Comparison of ENCODE assay signal across 19 cellular contexts in genomic region chr7:3109516-3109915, GRCh38.
DNase-seq lines count a peak whose midpoint lies in the region; ATAC-seq and TF ChIP-seq lines count a peak whose summit lies in the region.
"Had no signal": no experiment of that assay in that cellular context is flagged by ENCODE, and none has a peak within 500 bp of the region (broad histone marks: within the 10 kb centered on the region; RNA-seq: fewer than 3 reads in every experiment).

No MANE protein-coding gene starts in this region.

- H3K9ac ChIP-seq in PC-3 (ENCODE audit: low read length) (no peak overlapping the region), trophoblast cell (ENCODE audit: low read length) (no peak overlapping the region), neuronal stem cell (ENCODE audit: low read depth, low read length, poor library complexity) (no peak overlapping the region)

- H3K18ac ChIP-seq in trophoblast cell (ENCODE audit: low read length), result no peak overlapping the region
- H3K18ac ChIP-seq in neuronal stem cell (ENCODE audit: low read length), result no peak overlapping the region

- H3K4me1 ChIP-seq in PC-3 (ENCODE audit: insufficient read depth, low read length), result peaks cover 28% of the 10 kb centered on the region; the same call in 1 of the 2 replicates
- no peaks in the 10 kb centered on the region for H3K4me1 ChIP-seq in trophoblast cell (ENCODE audit: control insufficient read depth in 1 of 2, insufficient read depth in 2 of 2, low read length in 2 of 2)
- H3K4me1 ChIP-seq in neuronal stem cell (ENCODE audit: control insufficient read depth in 2 of 2, insufficient read depth in 1 of 2, low read depth in 1 of 2, low read length in 2 of 2), result peaks cover 0 to 7% of the 10 kb centered on the region in 2 donors
- H3K4me1 ChIP-seq: BE2C had no signal

- H3F3A ChIP-seq in PC-3 (ENCODE audit: low read length, unreplicated experiment), result no peaks in the 10 kb centered on the region

- 0 out of 2 replicates have a peak overlapping the region, but pooled peaks have one; percentile 7 for H3K4me2 ChIP-seq in PC-3 (ENCODE audit: low read length)
- H3K4me2 ChIP-seq in trophoblast cell (ENCODE audit: low read length), result no peak overlapping the region
- H3K4me2 ChIP-seq in neuronal stem cell (ENCODE audit: insufficient read depth, low read length, poor library complexity, severe bottlenecking), result no peak overlapping the region

- H3K27me3 ChIP-seq in PC-3 (ENCODE audit: low read length) (no peaks in the 10 kb centered on the region), trophoblast cell (ENCODE audit: insufficient read depth, low read length) (no peaks in the 10 kb centered on the region), neuronal stem cell (ENCODE audit: control insufficient read depth in 3 of 3, insufficient read depth in 3 of 3, low read depth in 1 of 3, low read length in 3 of 3) (no peaks in the 10 kb centered on the region)
- H3K27me3 ChIP-seq: BE2C had no signal

- no peaks in the 10 kb centered on the region for H3K9me3 ChIP-seq in PC-3 (ENCODE audit: low read length)
- H3K9me3 ChIP-seq in trophoblast cell (ENCODE audit: insufficient read depth, low read depth, low read length), result peaks cover 8% of the 10 kb centered on the region
- peaks cover 0 to 3% of the 10 kb centered on the region in 2 donors for H3K9me3 ChIP-seq in neuronal stem cell (replicated peaks in 1 of 2; ENCODE audit: control insufficient read depth in 2 of 2, insufficient read depth in 1 of 2, low read depth in 1 of 2, low read length in 2 of 2)
- H3K9me3 ChIP-seq: BE2C had no signal

- H3K4me3 ChIP-seq in PC-3 (ENCODE audit: low read length) (no peak overlapping the region), trophoblast cell (ENCODE audit: low read depth, low read length) (no peak overlapping the region), neuronal stem cell (ENCODE audit: low read length in 2 of 2) (no peak overlapping the region)

- H2AK5ac ChIP-seq in trophoblast cell (ENCODE audit: low read length) (no peak overlapping the region), neuronal stem cell (ENCODE audit: low read depth, low read length) (no peak overlapping the region)

- H4K12ac ChIP-seq in trophoblast cell (ENCODE audit: low read depth, low read length), result no peak overlapping the region

- H3K4me1 Mint-ChIP-seq in activated CD4-positive, alpha-beta T cell treated with anti-CD3 and anti-CD28 coated beads, Interleukin-2, amount 10 ng/mL, durations not matched to agents 24 days and 14 days, result peaks cover 72% of the 10 kb centered on the region

- POLR2A ChIA-PET in PC-3 (lab: Charles Lee; ENCODE audit: unreplicated experiment), result no interaction called here

- WGBS in trophoblast cell (ENCODE audit: extremely low coverage, insufficient coverage, insufficient read length), result no CpG with 5 or more reads among the region's 5 CpGs
- WGBS in neuronal stem cell (ENCODE audit: extremely low coverage in 2 of 2, insufficient read length in 2 of 2, insufficient replicate concordance in 1 of 2), 2 donors, result no CpG with 5 or more reads among the region's 5 CpGs

- H2BK5ac ChIP-seq in trophoblast cell (ENCODE audit: low read depth, low read length, poor library complexity), result no peak overlapping the region
- H2BK5ac ChIP-seq in neuronal stem cell (ENCODE audit: low read length), result no peak overlapping the region

- H3K36me3 Mint-ChIP-seq in activated CD4-positive, alpha-beta T cell treated with anti-CD3 and anti-CD28 coated beads, Interleukin-2, amount 10 ng/mL, durations not matched to agents 24 days and 14 days (ENCODE audit: low read depth), result peaks cover 26% of the 10 kb centered on the region

- peak overlapping the region; percentile 12 for H3K27ac Mint-ChIP-seq in activated CD4-positive, alpha-beta T cell treated with anti-CD3 and anti-CD28 coated beads, Interleukin-2, amount 10 ng/mL, durations not matched to agents 24 days and 14 days
- H3K27ac Mint-ChIP-seq: CD4-positive, alpha-beta T cell; H9; IgD-negative memory B cell had no signal

- H2AFZ ChIP-seq in PC-3 (ENCODE audit: low read length), result no peak overlapping the region
- H2AFZ ChIP-seq in trophoblast cell (ENCODE audit: insufficient read depth, low read length, poor library complexity), result no peak overlapping the region
- H2AFZ ChIP-seq in neuronal stem cell (ENCODE audit: low read length), result no peak overlapping the region

- no peaks in the 10 kb centered on the region for H3K79me1 ChIP-seq in trophoblast cell (ENCODE audit: low read length)
- H3K79me1 ChIP-seq in neuronal stem cell (ENCODE audit: low read depth, low read length), result no peaks in the 10 kb centered on the region

- H4K8ac ChIP-seq in trophoblast cell (ENCODE audit: low read depth, low read length) (no peak overlapping the region), neuronal stem cell (ENCODE audit: low read depth, low read length) (no peak overlapping the region)

- H3K9me3 Mint-ChIP-seq in activated CD4-positive, alpha-beta T cell treated with anti-CD3 and anti-CD28 coated beads, Interleukin-2, amount 10 ng/mL, durations not matched to agents 24 days and 14 days, result peaks cover 19% of the 10 kb centered on the region

- H3K36me3 ChIP-seq in PC-3 (ENCODE audit: low read depth, low read length) (no peaks in the 10 kb centered on the region), trophoblast cell (ENCODE audit: control insufficient read depth in 1 of 2, insufficient read depth in 2 of 2, low read length in 2 of 2) (no peaks in the 10 kb centered on the region), neuronal stem cell (replicated peaks in 1 of 2; ENCODE audit: control insufficient read depth in 2 of 2, insufficient read depth in 2 of 2, low read length in 2 of 2) (no peaks in the 10 kb centered on the region)
- H3K36me3 ChIP-seq: BE2C had no signal

- intact Hi-C loops in activated CD4-positive, alpha-beta T cell treated with anti-CD3 and anti-CD28 coated beads, Interleukin-2, amount 10 ng/mL, durations not matched to agents 24 days and 14 days (cut with micrococcal nuclease), result no loop called here
- intact Hi-C loops in PC-3 (cut with micrococcal nuclease), result no loop called here
- intact Hi-C loops in left colon (cut with DNase I, micrococcal nuclease), result no loop called here

- no peak overlapping the region for H3K4ac ChIP-seq in trophoblast cell (ENCODE audit: low read depth, low read length)
- H3K4ac ChIP-seq in neuronal stem cell (ENCODE audit: low read length), result no peak overlapping the region

- no peaks in the 10 kb centered on the region for H3K9me2 ChIP-seq in PC-3 (replicated peaks; ENCODE audit: low read length)

- no peak overlapping the region for H2BK15ac ChIP-seq in neuronal stem cell (ENCODE audit: low read length)

- H4K91ac ChIP-seq in trophoblast cell (ENCODE audit: low read depth, low read length) (no peak overlapping the region), neuronal stem cell (ENCODE audit: low read depth, low read length, poor library complexity) (no peak overlapping the region)

- H3K14ac ChIP-seq in trophoblast cell (ENCODE audit: low read length), result no peak overlapping the region
- H3K14ac ChIP-seq in neuronal stem cell (ENCODE audit: low read length), result no peak overlapping the region

- no peaks in the 10 kb centered on the region for H4K20me1 ChIP-seq in PC-3 (ENCODE audit: low read length)

- BruUV-seq in PC-3 (replicated peaks; lab: Mats Ljungman, UMichigan), result no TSS peak

- no peak for TF ChIP-seq CTCF in PC-3 (conservative IDR thresholded peaks at IDR 0.05; ENCODE audit: low read depth, low read length)

- peak overlapping the region; percentile 86 for H3K27ac ChIP-seq in PC-3 (ENCODE audit: low read length)
- no peak overlapping the region for H3K27ac ChIP-seq in trophoblast cell (ENCODE audit: low read depth, low read length)
- H3K27ac ChIP-seq in neuronal stem cell (replicated peaks; ENCODE audit: low read length), result no peak overlapping the region

- DNase-seq in activated CD4-positive, alpha-beta T cell treated with anti-CD3 and anti-CD28 coated beads, Interleukin-2, amount 10 ng/mL, durations not matched to agents 24 days and 14 days, result peak; percentile 44
- no peak for DNase-seq in activated CD4-positive, alpha-beta T cell treated with anti-CD3 and anti-CD28 coated beads, Interleukin-2, amount 50 U/mL, for 4 hours
- DNase-seq in PC-3 (no peak), amniotic epithelial cell (ENCODE audit: low read depth) (peak; percentile 9), trophoblast cell (peak; percentile 54 to 62), left colon (no peak), neuronal stem cell (ENCODE audit: low spot score) (no peak)
- DNase-seq: 8988T; BE2C; CD4-positive, alpha-beta T cell; DMS79; H9; Kasumi-1; MM.1S; NCI-H1092 treated with DMSO at 0.1 percent for 48 hours; NCI-H2081 treated with DMSO at 0.1 percent for 48 hours; NCI-H510A treated with DMSO at 0.1 percent for 48 hours had no signal

- H2BK12ac ChIP-seq in trophoblast cell (ENCODE audit: low read length), result no peak overlapping the region
- H2BK12ac ChIP-seq in neuronal stem cell (ENCODE audit: low read length), result no peak overlapping the region

- no peak overlapping the region for H2BK120ac ChIP-seq in trophoblast cell (ENCODE audit: insufficient read depth, low read length, poor library complexity)
- H2BK120ac ChIP-seq in neuronal stem cell (ENCODE audit: low read depth, low read length), result no peak overlapping the region

- ATAC-seq in PC-3, result no peak
- ATAC-seq in left colon, result no peak
- ATAC-seq in HG03095 (IDR thresholded peaks at IDR 0.05; ENCODE audit: unreplicated experiment), result no peak

- CTCF ChIA-PET in PC-3 (lab: Charles Lee), result no interaction called here

- H3K79me2 ChIP-seq in PC-3 (ENCODE audit: low read length), result no peaks in the 10 kb centered on the region
- no peaks in the 10 kb centered on the region for H3K79me2 ChIP-seq in trophoblast cell (ENCODE audit: control insufficient read depth, insufficient read depth, low read length, poor library complexity)

- peaks cover 2% of the 10 kb centered on the region for H3K27me3 Mint-ChIP-seq in activated CD4-positive, alpha-beta T cell treated with anti-CD3 and anti-CD28 coated beads, Interleukin-2, amount 10 ng/mL, durations not matched to agents 24 days and 14 days
- H3K27me3 Mint-ChIP-seq: CD4-positive, alpha-beta T cell had no signal

- H3K23ac ChIP-seq in trophoblast cell (ENCODE audit: low read length) (no peak overlapping the region), neuronal stem cell (ENCODE audit: low read depth, low read length, poor library complexity) (no peak overlapping the region)

- no peak overlapping the region for H3K4me3 Mint-ChIP-seq in activated CD4-positive, alpha-beta T cell treated with anti-CD3 and anti-CD28 coated beads, Interleukin-2, amount 10 ng/mL, durations not matched to agents 24 days and 14 days
- H3K4me3 Mint-ChIP-seq: CD4-positive, alpha-beta T cell; H9 had no signal

Comparison
In these comparisons a context has a peak if more than half of its experiments do, and no peak if none do; other contexts are left out.
1. DNase-seq: peak in activated CD4-positive, alpha-beta T cell treated with anti-CD3 and anti-CD28 coated beads, Interleukin-2, amount 10 ng/mL, durations not matched to agents 24 days and 14 days (single experiment), amniotic epithelial cell (single experiment) and trophoblast cell (2 of 2); none in activated CD4-positive, alpha-beta T cell treated with anti-CD3 and anti-CD28 coated beads, Interleukin-2, amount 50 U/mL, for 4 hours (0 of 2), PC-3 (single experiment), left colon (0 of 2) and neuronal stem cell (single experiment).